ENCODE assay signal across 31 cellular contexts in genomic region chr3:28850186-28850585, GRCh38.
DNase-seq lines count a peak whose midpoint lies in the region; ATAC-seq lines count a peak whose summit lies in the region.
"Had no signal": no experiment of that assay in that cellular context is flagged by ENCODE, and none has a peak within 500 bp of the region (broad histone marks: within the 10 kb centered on the region; RNA-seq: fewer than 3 reads in every experiment).

No MANE protein-coding gene starts in this region.

- H3K9me3 ChIP-seq in adipocyte (ENCODE audit: control insufficient read depth, low read length), result no peaks in the 10 kb centered on the region
- H3K9me3 ChIP-seq in right cardiac atrium (ENCODE audit: control insufficient read depth, low read length), result no peaks in the 10 kb centered on the region
- H3K9me3 ChIP-seq: right lobe of liver, SJCRH30, thoracic aorta, vagina had no signal

- H3K4me3 ChIP-seq in adipocyte (ENCODE audit: low read length), result no peak overlapping the region
- no peak overlapping the region for H3K4me3 ChIP-seq in right cardiac atrium (ENCODE audit: low read length)
- H3K4me3 ChIP-seq: right lobe of liver, SJCRH30, thoracic aorta, vagina had no signal

- no peaks in the 10 kb centered on the region for H3K4me1 ChIP-seq in adipocyte (ENCODE audit: control insufficient read depth, insufficient read depth, low read length)
- peaks cover 2% of the 10 kb centered on the region for H3K4me1 ChIP-seq in right cardiac atrium (ENCODE audit: control insufficient read depth, insufficient read depth, low read length)
- H3K4me1 ChIP-seq: right lobe of liver, SJCRH30, vagina had no signal

- no peak overlapping the region for H3K9ac ChIP-seq in adipocyte (ENCODE audit: low read length)

- ATAC-seq in Right ventricle myocardium superior (ENCODE audit: poor library complexity) (peak; percentile 38), right cardiac atrium (peak; percentile 79 to 92), HG02571 (IDR thresholded peaks at IDR 0.05; ENCODE audit: unreplicated experiment) (no peak)
- ATAC-seq: activated naive CD4-positive, alpha-beta T cell treated with anti-CD3 and anti-CD28 coated beads, Interleukin-2, amount 50 U/mL, for 72 hours; esophagus mucosa; right lobe of liver; stimulated activated naive CD8-positive, alpha-beta T cell treated with anti-CD3 and anti-CD28 coated beads, Interleukin-15, amount 100 ng/mL, for 72 hours; WTC11 had no signal

- WGBS in right cardiac atrium, result 56% methylated on average over 1 of the region's 1 CpG

- DNase-seq in Right ventricle myocardium superior (no peak), cardiac septum (ENCODE audit: low spot score) (no peak), adipocyte (ENCODE audit: low read depth) (peak; percentile 50), right cardiac atrium (peak in 1 of 3 donors; percentile 53), renal cortical epithelial cell (ENCODE audit: low read depth) (peak; percentile 17), ureter (ENCODE audit: low spot score) (no peak), 8988T (no peak)
- DNase-seq: activated CD4-positive, alpha-beta T cell treated with anti-CD3 and anti-CD28 coated beads, Interleukin-2, amount 10 ng/mL, durations not matched to agents 24 days and 14 days; activated CD8-positive, alpha-beta memory T cell treated with anti-CD3 and anti-CD28 coated beads for 24 hours; activated T-cell treated with anti-CD3 and anti-CD28 coated beads for 4 hours; anterior cingulate cortex; caudate nucleus; CD4-positive, alpha-beta T cell; foreskin melanocyte; kidney; mammary epithelial cell; NCI-H1092; NCI-H1694; NCI-H446 treated with DMSO at 0.1 percent for 48 hours; NCI-H82; right lobe of liver; SJCRH30; stimulated activated CD4-positive, alpha-beta T cell treated with anti-CD3 and anti-CD28 coated beads, Interleukin-12 subunit alpha, Interleukin-12 subunit beta, amount 100 ng/mL, for 4 hours; stimulated activated CD4-positive, alpha-beta T cell treated with anti-CD3 and anti-CD28 coated beads, Interleukin-2, amount 100 ng/mL, for 48 hours; stimulated activated naive CD8-positive, alpha-beta T cell treated with anti-CD3 and anti-CD28 coated beads, Interleukin-15, amount 100 ng/mL, for 72 hours had no signal

- H3K27ac ChIP-seq in right cardiac atrium (ENCODE audit: low read length), result no peak overlapping the region
- H3K27ac ChIP-seq: right lobe of liver, SJCRH30, thoracic aorta, vagina had no signal

- intact Hi-C loops in Right ventricle myocardium superior (cut with DNase I) (no loop called here), cardiac septum (cut with DNase I) (no loop called here), right cardiac atrium (cut with DNase I) (no loop called here)

- no peaks in the 10 kb centered on the region for H3K36me3 ChIP-seq in adipocyte (ENCODE audit: control insufficient read depth, insufficient read depth, low read length, severe bottlenecking)
- H3K36me3 ChIP-seq: right lobe of liver, SJCRH30, thoracic aorta, vagina had no signal

- H3K27me3 ChIP-seq in adipocyte (replicated peaks; ENCODE audit: control insufficient read depth, insufficient read depth, low read length) (no peaks in the 10 kb centered on the region), right cardiac atrium (ENCODE audit: control insufficient read depth, insufficient read depth) (no peaks in the 10 kb centered on the region)
- H3K27me3 ChIP-seq: right lobe of liver, SJCRH30, vagina had no signal

Comparison
In these comparisons a context has a peak if more than half of its experiments do, and no peak if none do; other contexts are left out.
1. DNase-seq: peak in adipocyte (single experiment) and renal cortical epithelial cell (single experiment); none in Right ventricle myocardium superior (single experiment), cardiac septum (single experiment), ureter (single experiment) and 8988T (single experiment).